In genomic region chr3:192489579-192489978, GRCh38 we compare ENCODE assay signal across 20 cellular contexts.
DNase-seq lines count a peak whose midpoint lies in the region; ATAC-seq and TF ChIP-seq lines count a peak whose summit lies in the region.
"Had no signal": no experiment of that assay in that cellular context is flagged by ENCODE, and none has a peak within 500 bp of the region (broad histone marks: within the 10 kb centered on the region; RNA-seq: fewer than 3 reads in every experiment).

No MANE protein-coding gene starts in this region.

- no peaks in the 10 kb centered on the region for H3K27me3 ChIP-seq in left ventricle myocardium inferior (ENCODE audit: low read depth)
- no peaks in the 10 kb centered on the region for H3K27me3 ChIP-seq in right cardiac atrium (ENCODE audit: control insufficient read depth, insufficient read depth)
- H3K27me3 ChIP-seq: BE2C; BLaER1 treated with 17β-estradiol and CSF1 and Interleukin-3, amounts not matched to agents 10 nM and 100 nM had no signal

- ATAC-seq in Right ventricle myocardium inferior (peak; percentile 45), right cardiac atrium (peak; percentile 56 to 67)
- ATAC-seq: A549 had no signal

- no peak for DNase-seq in Right ventricle myocardium inferior (ENCODE audit: missing footprints)
- DNase-seq in cardiac septum (ENCODE audit: low spot score): no peak
- no peak for DNase-seq in left ventricle myocardium inferior
- no peak for DNase-seq in right cardiac atrium
- no peak for DNase-seq in ureter (ENCODE audit: low spot score)
- no peak for DNase-seq in stimulated activated CD8-positive, alpha-beta memory T cell treated with anti-CD3 and anti-CD28 coated beads, Interleukin-4, amount 100 ng/mL, for 48 hours
- DNase-seq: 8988T; ACHN; AML-193; BE2C; Calu3; CD4-positive, alpha-beta T cell; CD8-positive, alpha-beta memory T cell; DMS53; DMS79 treated with DMSO at 0.1 percent for 48 hours; GOT3; HFFc6 had no signal

- H3K27ac ChIP-seq in left ventricle myocardium inferior (replicated peaks) (peak overlapping the region; percentile 64), right cardiac atrium (ENCODE audit: low read length) (peak overlapping the region; percentile 64)
- H3K27ac ChIP-seq: A549; BLaER1 treated with 17β-estradiol and CSF1 and Interleukin-3, amounts not matched to agents 10 nM and 100 nM had no signal

- no peaks in the 10 kb centered on the region for H3K36me3 ChIP-seq in left ventricle myocardium inferior
- H3K36me3 ChIP-seq: BE2C; BLaER1 treated with 17β-estradiol and CSF1 and Interleukin-3, amounts not matched to agents 10 nM and 100 nM; HAP-1 had no signal

- H3K9me3 ChIP-seq in left ventricle myocardium inferior (replicated peaks): no peaks in the 10 kb centered on the region
- no peaks in the 10 kb centered on the region for H3K9me3 ChIP-seq in right cardiac atrium (ENCODE audit: control insufficient read depth, low read length)
- H3K9me3 ChIP-seq: A549; BE2C; BLaER1 treated with 17β-estradiol and CSF1 and Interleukin-3, amounts not matched to agents 10 nM and 100 nM; HAP-1 had no signal

- H3K4me1 ChIP-seq in left ventricle myocardium inferior: peaks cover 70% of the 10 kb centered on the region
- H3K4me1 ChIP-seq in right cardiac atrium (ENCODE audit: control insufficient read depth, insufficient read depth, low read length): no peaks in the 10 kb centered on the region
- H3K4me1 ChIP-seq: A549, BE2C, HAP-1 had no signal

- TF ChIP-seq CTCF in left ventricle myocardium inferior (IDR thresholded peaks at IDR 0.05; ENCODE audit: borderline replicate concordance): no peak

- H3K4me3 ChIP-seq in left ventricle myocardium inferior (peak overlapping the region; percentile 14), right cardiac atrium (ENCODE audit: low read length) (no peak overlapping the region)
- H3K4me3 ChIP-seq: A549; BLaER1 treated with 17β-estradiol and CSF1 and Interleukin-3, amounts not matched to agents 10 nM and 100 nM; HAP-1 had no signal

- intact Hi-C loops in Right ventricle myocardium inferior (cut with DNase I) (no loop called here), cardiac septum (cut with DNase I) (no loop called here), left ventricle myocardium inferior (cut with micrococcal nuclease) (no loop called here), right cardiac atrium (cut with DNase I) (no loop called here)

- WGBS in right cardiac atrium: 57% methylated on average over 2 of the region's 2 CpGs
